19 cellular contexts compared by ENCODE assay signal in genomic region chr11:122334546-122335375, GRCh38.
DNase-seq lines count a peak whose midpoint lies in the region; ATAC-seq and TF ChIP-seq lines count a peak whose summit lies in the region.
"Had no signal": no experiment of that assay in that cellular context is flagged by ENCODE, and none has a peak within 500 bp of the region (broad histone marks: within the 10 kb centered on the region; RNA-seq: fewer than 3 reads in every experiment).

No MANE protein-coding gene starts in this region.

- H3K9me2 ChIP-seq in PC-3 (replicated peaks; ENCODE audit: low read length) = no peaks in the 10 kb centered on the region

- peak overlapping the region; percentile 44 for H3K4ac ChIP-seq in IMR-90 (ENCODE audit: low read depth, low read length)

- dilution Hi-C loops in IMR-90 (cut with HindIII; ENCODE audit: low sequenced_read_pairs, unreplicated experiment) = no loop called here
- dilution Hi-C loops in mammary epithelial cell (cut with HindIII; ENCODE audit: low sequenced_read_pairs) = no loop called here

- H3K36me3 ChIP-seq in IMR-90 (ENCODE audit: control insufficient read depth, insufficient read depth, low read length) (no peaks in the 10 kb centered on the region), mammary epithelial cell (ENCODE audit: insufficient read depth, low read length) (no peaks in the 10 kb centered on the region), PC-3 (ENCODE audit: low read depth, low read length) (no peaks in the 10 kb centered on the region)
- H3K36me3 ChIP-seq: BE2C had no signal

- peak overlapping the region; percentile 48 to 81 for H4K8ac ChIP-seq in IMR-90 (ENCODE audit: low read depth in 2 of 2, low read length in 2 of 2)

- H3K79me1 ChIP-seq in IMR-90 (ENCODE audit: low read depth in 1 of 2, low read length in 2 of 2) = no peaks in the 10 kb centered on the region

- H4K20me1 ChIP-seq in IMR-90 (ENCODE audit: insufficient read depth, low read length) (no peaks in the 10 kb centered on the region), mammary epithelial cell (ENCODE audit: insufficient read depth, low read length) (peaks cover 2% of the 10 kb centered on the region), PC-3 (ENCODE audit: low read length) (no peaks in the 10 kb centered on the region)

- peaks cover 3% of the 10 kb centered on the region; the same call in 1 of the 2 replicates for H3K9me1 ChIP-seq in IMR-90 (ENCODE audit: insufficient read depth, low read length)

- H3K27me3 Mint-ChIP-seq in nephron (ENCODE audit: low read depth) = no peaks in the 10 kb centered on the region
- H3K27me3 Mint-ChIP-seq in activated T-helper 17 cell treated with anti-CD3 and anti-CD28 coated beads, Interleukin-2, amount 50 U/mL, for 72 hours = peaks cover 17% of the 10 kb centered on the region

- peak overlapping the region; percentile 18; the same call in 1 of the 2 replicates for H2AK5ac ChIP-seq in IMR-90 (ENCODE audit: low read depth, low read length)

- BruUV-seq in IMR-90 (replicated peaks; lab: Mats Ljungman, UMichigan) (no TSS peak), mammary epithelial cell (replicated peaks; lab: Mats Ljungman, UMichigan) (no TSS peak), PC-3 (replicated peaks; lab: Mats Ljungman, UMichigan) (no TSS peak)

- H3K4me1 Mint-ChIP-seq in nephron = peaks cover 60% of the 10 kb centered on the region
- H3K4me1 Mint-ChIP-seq in activated T-helper 17 cell treated with anti-CD3 and anti-CD28 coated beads, Interleukin-2, amount 50 U/mL, for 72 hours = no peaks in the 10 kb centered on the region
- H3K4me1 Mint-ChIP-seq: CD4-positive, alpha-beta memory T cell had no signal

- TF ChIP-seq CTCF in AG04450 (IDR thresholded peaks at IDR 0.05; ENCODE audit: low read depth, low read length) = no peak
- TF ChIP-seq CTCF in IMR-90 (conservative IDR thresholded peaks at IDR 0.05; ENCODE audit: low read depth, low read length) = no peak
- no peak for TF ChIP-seq CTCF in coronary artery (IDR thresholded peaks at IDR 0.05)
- no peak for TF ChIP-seq CTCF in nephron (IDR thresholded peaks at IDR 0.05; ENCODE audit: unreplicated experiment in 3 of 3)
- TF ChIP-seq CTCF in mammary epithelial cell (conservative IDR thresholded peaks at IDR 0.05 in 1 of 2, IDR thresholded peaks at IDR 0.05 in 1 of 2; ENCODE audit: extremely low read depth in 1 of 2, insufficient read depth in 1 of 2, low read depth in 1 of 2, low read length in 2 of 2) = no peak
- TF ChIP-seq CTCF in PC-3 (conservative IDR thresholded peaks at IDR 0.05; ENCODE audit: low read depth, low read length) = no peak

- no peak for DNase-seq in AG04450 (ENCODE audit: low read depth, low spot score)
- DNase-seq in IMR-90 = peak; percentile 62
- DNase-seq in coronary artery (ENCODE audit: low spot score) = no peak
- DNase-seq in mammary epithelial cell = no peak
- DNase-seq in PC-3 = no peak
- DNase-seq: BE2C; CD4-positive, alpha-beta memory T cell; DMS79 treated with DMSO at 0.1 percent for 48 hours; GOT3; HFFc6; KBM-7; NCI-H1105 treated with DMSO at 0.1 percent for 48 hours; NCI-H187; NCI-H446; NCI-H748 treated with DMSO at 0.1 percent for 48 hours; PC-9 had no signal

- peak overlapping the region; percentile 95 for H3K18ac ChIP-seq in IMR-90 (ENCODE audit: low read depth, low read length)

- peak overlapping the region; percentile 74 for H4K91ac ChIP-seq in IMR-90 (ENCODE audit: insufficient read depth, low read depth, low read length)

- H3K27ac Mint-ChIP-seq in nephron = peak overlapping the region; percentile 79 to 96 (median 94)
- H3K27ac Mint-ChIP-seq in activated T-helper 17 cell treated with anti-CD3 and anti-CD28 coated beads, Interleukin-2, amount 50 U/mL, for 72 hours = no peak overlapping the region
- H3K27ac Mint-ChIP-seq: CD4-positive, alpha-beta memory T cell; HFFc6 had no signal

- TF ChIP-seq POLR2A in IMR-90 (IDR thresholded peaks at IDR 0.05; ENCODE audit: low read depth, low read length) = no peak

- H3K27me3 ChIP-seq in AG04450 (ENCODE audit: control insufficient read depth, insufficient read depth, low read length) = no peaks in the 10 kb centered on the region
- no peaks in the 10 kb centered on the region for H3K27me3 ChIP-seq in IMR-90 (ENCODE audit: control insufficient read depth, insufficient read depth, low read length)
- H3K27me3 ChIP-seq in mammary epithelial cell (ENCODE audit: insufficient read depth, low read length) = peaks cover 6% of the 10 kb centered on the region
- peaks cover 95% of the 10 kb centered on the region for H3K27me3 ChIP-seq in PC-3 (ENCODE audit: low read length)
- H3K27me3 ChIP-seq: BE2C had no signal

- H3K9ac ChIP-seq in IMR-90 (ENCODE audit: low read depth, low read length) = peak overlapping the region; percentile 82
- no peak overlapping the region for H3K9ac ChIP-seq in mammary epithelial cell (ENCODE audit: insufficient read depth, low read length)
- no peak overlapping the region for H3K9ac ChIP-seq in PC-3 (ENCODE audit: low read length)

- ATAC-seq in IMR-90 (ENCODE audit: low read depth) (peak; percentile 46), HG02610 (IDR thresholded peaks at IDR 0.05; ENCODE audit: unreplicated experiment) (no peak), PC-3 (no peak)
- no peak for ATAC-seq in activated T-helper 17 cell treated with anti-CD3 and anti-CD28 coated beads, Interleukin-2, amount 50 U/mL, for 72 hours (replicated peaks)

- H2AK9ac ChIP-seq in IMR-90 (replicated peaks; ENCODE audit: low read depth, low read length, poor library complexity) = no peak overlapping the region

- intact Hi-C loops in IMR-90 (cut with micrococcal nuclease) (no loop called here), mammary epithelial cell (cut with micrococcal nuclease) (no loop called here), PC-3 (cut with micrococcal nuclease) (no loop called here)

- H2BK5ac ChIP-seq in IMR-90 (ENCODE audit: low read depth, low read length, poor library complexity, severe bottlenecking) = peak overlapping the region; percentile 85

- H2BK20ac ChIP-seq in IMR-90 (ENCODE audit: low read depth, low read length) = peak overlapping the region; percentile 62; the same call in 1 of the 2 replicates

- H3K4me1 ChIP-seq in IMR-90 (ENCODE audit: control insufficient read depth, insufficient read depth, low read length) (peaks cover 22% of the 10 kb centered on the region), mammary epithelial cell (ENCODE audit: insufficient read depth, low read length) (no peaks in the 10 kb centered on the region), PC-3 (ENCODE audit: insufficient read depth, low read length) (no peaks in the 10 kb centered on the region)
- H3K4me1 ChIP-seq: BE2C had no signal

- no peaks in the 10 kb centered on the region for H3F3A ChIP-seq in PC-3 (ENCODE audit: low read length, unreplicated experiment)

- 54% methylated on average over 2 of the region's 11 CpGs; no CpG with 5 or more reads in 1 of the 2 experiments for WGBS in IMR-90 (ENCODE audit: extremely low coverage in 2 of 2, insufficient read length in 1 of 2), 2 experiments
- 93% methylated on average over 11 of the region's 11 CpGs for WGBS in mammary epithelial cell (ENCODE audit: low coverage, missing lambda C conversion rate)

- peak overlapping the region; percentile 39 for H3K23ac ChIP-seq in IMR-90 (ENCODE audit: low read depth, low read length)

- CTCF ChIA-PET in AG04450 (lab: Charles Lee) (no interaction called here), IMR-90 (lab: Yijun Ruan, JAX) (no interaction called here), mammary epithelial cell (lab: Charles Lee; ENCODE audit: low non-redundant PET) (no interaction called here), PC-3 (lab: Charles Lee) (no interaction called here)

- POLR2A ChIA-PET in AG04450 (lab: Yijun Ruan, JAX) = interaction anchor here (0.7 kb wide), 2 partner anchors 17 to 90 kb away, joined by 8 to 15 read pairs; no protein-coding TSS in a partner anchor
- POLR2A ChIA-PET in IMR-90 (lab: Charles Lee; ENCODE audit: unreplicated experiment) = no interaction called here
- POLR2A ChIA-PET in PC-3 (lab: Charles Lee; ENCODE audit: unreplicated experiment) = interaction anchor here (0.5 kb wide), 1 partner anchor 170 kb away, joined by 3 read pairs; no protein-coding TSS in a partner anchor

- no peaks in the 10 kb centered on the region for H3K9me3 Mint-ChIP-seq in nephron
- no peaks in the 10 kb centered on the region for H3K9me3 Mint-ChIP-seq in activated T-helper 17 cell treated with anti-CD3 and anti-CD28 coated beads, Interleukin-2, amount 50 U/mL, for 72 hours
- H3K9me3 Mint-ChIP-seq: CD4-positive, alpha-beta memory T cell; HFFc6 had no signal

- peak overlapping the region; percentile 30 for H3K4me2 ChIP-seq in IMR-90 (ENCODE audit: low read depth, low read length)
- H3K4me2 ChIP-seq in mammary epithelial cell (ENCODE audit: insufficient read depth, low read depth, low read length) = no peak overlapping the region
- no peak overlapping the region for H3K4me2 ChIP-seq in PC-3 (ENCODE audit: low read length)
- H3K4me2 ChIP-seq: PC-9 had no signal

- H3K4me3 ChIP-seq in AG04450 (ENCODE audit: low read depth, low read length) (no peak overlapping the region), IMR-90 (ENCODE audit: insufficient read depth, low read depth, low read length) (no peak overlapping the region), coronary artery (peak overlapping the region; percentile 2), mammary epithelial cell (replicated peaks in 1 of 3; ENCODE audit: insufficient read depth in 1 of 3, low read depth in 2 of 3, low read length in 3 of 3) (no peak overlapping the region), PC-3 (ENCODE audit: low read length) (no peak overlapping the region)
- H3K4me3 ChIP-seq: PC-9 had no signal

- no peaks in the 10 kb centered on the region for H3K9me3 ChIP-seq in AG04450 (ENCODE audit: control insufficient read depth, insufficient read depth, low read length)
- H3K9me3 ChIP-seq in IMR-90 (ENCODE audit: control insufficient read depth, insufficient read depth, low read length) = no peaks in the 10 kb centered on the region
- H3K9me3 ChIP-seq in mammary epithelial cell (replicated peaks; ENCODE audit: insufficient read depth, low read length) = no peaks in the 10 kb centered on the region
- H3K9me3 ChIP-seq in PC-3 (ENCODE audit: low read length) = no peaks in the 10 kb centered on the region
- H3K9me3 ChIP-seq: BE2C had no signal

- H2AFZ ChIP-seq in IMR-90 (replicated peaks; ENCODE audit: low read length, poor library complexity) (peak overlapping the region; percentile 69), mammary epithelial cell (ENCODE audit: low read depth, low read length) (no peak overlapping the region), PC-3 (ENCODE audit: low read length) (no peak overlapping the region)
- H2AFZ ChIP-seq: PC-9 had no signal

- TF ChIP-seq RAD21 in IMR-90 (IDR thresholded peaks at IDR 0.05; ENCODE audit: low read length) = no peak

- peak overlapping the region in 2 of 3 experiments; percentile 47 to 67 for H3K4me3 Mint-ChIP-seq in nephron
- no peak overlapping the region for H3K4me3 Mint-ChIP-seq in activated T-helper 17 cell treated with anti-CD3 and anti-CD28 coated beads, Interleukin-2, amount 50 U/mL, for 72 hours
- H3K4me3 Mint-ChIP-seq: CD4-positive, alpha-beta memory T cell; HFFc6 had no signal

- H4K5ac ChIP-seq in IMR-90 (ENCODE audit: low read depth, low read length) = peak overlapping the region; percentile 98

- peak overlapping the region; percentile 17; the same call in 1 of the 2 replicates for H3K14ac ChIP-seq in IMR-90 (replicated peaks; ENCODE audit: low read depth, low read length)

- H2BK120ac ChIP-seq in IMR-90 (ENCODE audit: low read depth, low read length) = peak overlapping the region; percentile 64

- H3K27ac ChIP-seq in AG04450 (ENCODE audit: low read depth, low read length) = peak overlapping the region; percentile 53
- H3K27ac ChIP-seq in IMR-90 (ENCODE audit: insufficient read depth, low read length) = peak overlapping the region; percentile 96
- H3K27ac ChIP-seq in coronary artery = peak overlapping the region in 1 of 2 donors; percentile 63
- H3K27ac ChIP-seq in mammary epithelial cell (ENCODE audit: insufficient read depth, low read depth, low read length) = no peak overlapping the region
- no peak overlapping the region for H3K27ac ChIP-seq in PC-3 (ENCODE audit: low read length)
- H3K27ac ChIP-seq: PC-9 had no signal

- peak overlapping the region; percentile 25; the same call in 1 of the 2 replicates for H3K56ac ChIP-seq in IMR-90 (ENCODE audit: extremely low read depth, insufficient read depth, low read length)

- H3K79me2 ChIP-seq in mammary epithelial cell (ENCODE audit: insufficient read depth, low read length) (no peaks in the 10 kb centered on the region), PC-3 (ENCODE audit: low read length) (no peaks in the 10 kb centered on the region)

- H2BK15ac ChIP-seq in IMR-90 (ENCODE audit: low read depth, low read length) = peak overlapping the region; percentile 50; the same call in 1 of the 3 replicates

- H3K36me3 Mint-ChIP-seq in nephron (ENCODE audit: low read depth) = no peaks in the 10 kb centered on the region
- no peaks in the 10 kb centered on the region for H3K36me3 Mint-ChIP-seq in activated T-helper 17 cell treated with anti-CD3 and anti-CD28 coated beads, Interleukin-2, amount 50 U/mL, for 72 hours (ENCODE audit: low read depth)
- H3K36me3 Mint-ChIP-seq: CD4-positive, alpha-beta memory T cell had no signal

- in situ Hi-C loops in IMR-90 (cut with MboI; ENCODE audit: low sequenced_read_pairs) = no loop called here
- in situ Hi-C loops in mammary epithelial cell (cut with MboI; ENCODE audit: low sequenced_read_pairs in 2 of 2) = no loop called here

Comparison
In these comparisons a context has a peak if more than half of its experiments do, and no peak if none do; other contexts are left out.
1. H3K27ac ChIP-seq: peak in AG04450 (single experiment) and IMR-90 (single experiment); none in mammary epithelial cell (single experiment) and PC-3 (single experiment).